Comparison of ENCODE assay signal across 30 cellular contexts in genomic region chr12:29944269-29945000, GRCh38.
DNase-seq lines count a peak whose midpoint lies in the region; ATAC-seq, FAIRE-seq and TF ChIP-seq lines count a peak whose summit lies in the region.
"Had no signal": no experiment of that assay in that cellular context is flagged by ENCODE, and none has a peak within 500 bp of the region (broad histone marks: within the 10 kb centered on the region; RNA-seq: fewer than 3 reads in every experiment).

No MANE protein-coding gene starts in this region.

- H3K27me3 ChIP-seq in bronchial epithelial cell (ENCODE audit: control insufficient read depth, insufficient read depth, low read length), result no peaks in the 10 kb centered on the region
- H3K27me3 ChIP-seq: cardiac muscle cell, colonic mucosa, Peyer's patch, SJSA1 had no signal

- H3K9me3 ChIP-seq in A549, result no peaks in the 10 kb centered on the region
- H3K9me3 ChIP-seq: colonic mucosa, Peyer's patch, SJSA1, thoracic aorta had no signal

- TF ChIP-seq CTCF in A549 (IDR thresholded peaks at IDR 0.05), result no peak
- no peak for TF ChIP-seq CTCF in bronchial epithelial cell (IDR thresholded peaks at IDR 0.05; ENCODE audit: insufficient read depth, low read length, severe bottlenecking)

- H3K4me3 ChIP-seq in A549 (no peak overlapping the region), bronchial epithelial cell (ENCODE audit: low read depth, low read length) (no peak overlapping the region)
- H3K4me3 ChIP-seq: cardiac muscle cell, colonic mucosa, mucosa of descending colon, Peyer's patch, SJSA1 had no signal

- CTCF ChIA-PET in A549 (lab: Yijun Ruan, JAX), result no interaction called here

- in situ Hi-C loops in G401 (cut with HindIII; ENCODE audit: low sequenced_read_pairs), result no loop called here

- FAIRE-seq in A549 (lab: Jason Lieb, UNC), result no peak
- no peak for FAIRE-seq in bronchial epithelial cell (lab: Jason Lieb, UNC)
- FAIRE-seq: GM19239 had no signal

- 1% methylated on average over 2 of the region's 2 CpGs for WGBS in A549 (ENCODE audit: missing lambda C conversion rate)

- DNase-seq in A549 (ENCODE audit: low read depth in 1 of 2, low spot score in 1 of 2), result no peak
- DNase-seq in HCEC 1CT, result peak; percentile 17
- DNase-seq in NCI-H774 (lab: John Stamatoyannopoulos, UW), result peak; percentile 39
- peak; percentile 6 for DNase-seq in bronchial epithelial cell (ENCODE audit: low read depth)
- no peak for DNase-seq in foreskin melanocyte
- no peak for DNase-seq in activated CD8-positive, alpha-beta memory T cell treated with anti-CD3 and anti-CD28 coated beads, Interleukin-2, amount 50 U/mL, for 4 hours
- DNase-seq in NCI-H1105 treated with DMSO at 0.1 percent for 48 hours (lab: John Stamatoyannopoulos, UW), result no peak
- no peak for DNase-seq in G401 (ENCODE audit: low spot score)
- DNase-seq: activated CD8-positive, alpha-beta memory T cell treated with anti-CD3 and anti-CD28 coated beads, Interleukin-2, amount 10 ng/mL, durations not matched to agents 7 days and 5 days; activated naive CD4-positive, alpha-beta T cell treated with Interleukin-2 at 50 U/mL for 16 hours; amniotic stem cell; CD8-positive, alpha-beta memory T cell; colonic mucosa; DMS79; effector memory CD8-positive, alpha-beta T cell; foreskin keratinocyte; GF-D8; H9; KBM-7; left cardiac atrium; mucosa of descending colon; NCI-H146; Peyer's patch; small intestine had no signal

- no peaks in the 10 kb centered on the region for H3K36me3 ChIP-seq in bronchial epithelial cell (ENCODE audit: control insufficient read depth, insufficient read depth, low read length)
- H3K36me3 ChIP-seq: cardiac muscle cell, colonic mucosa, Peyer's patch, SJSA1, thoracic aorta had no signal

- no peak overlapping the region for H3K4me2 ChIP-seq in A549

- TF ChIP-seq RAD21 in A549 (conservative IDR thresholded peaks at IDR 0.05 in 1 of 2, IDR thresholded peaks at IDR 0.05 in 1 of 2), result no peak

- no peak for ATAC-seq in A549
- ATAC-seq: activated CD8-positive, alpha-beta memory T cell treated with anti-CD3 and anti-CD28 coated beads, Interleukin-2, amount 10 ng/mL, durations not matched to agents 7 days and 5 days; effector memory CD8-positive, alpha-beta T cell; foreskin keratinocyte; left cardiac atrium; mucosa of descending colon; natural killer cell treated with Interleukin-12 subunit alpha and Interleukin-12 subunit beta and Interleukin-15 and Interleukin-18, amount 100 ng/mL, for 72 hours; WTC11 had no signal

- TF ChIP-seq EP300 in A549 (IDR thresholded peaks at IDR 0.05), result no peak

- no peaks in the 10 kb centered on the region for H3K4me1 ChIP-seq in A549
- H3K4me1 ChIP-seq: colonic mucosa, foreskin keratinocyte, Peyer's patch, SJSA1 had no signal

- no peak overlapping the region for H3K27ac ChIP-seq in A549
- H3K27ac ChIP-seq: cardiac muscle cell, colonic mucosa, foreskin keratinocyte, Peyer's patch, SJSA1 had no signal

- TF ChIP-seq POLR2A in A549 (IDR thresholded peaks at IDR 0.05; ENCODE audit: low read length), result no peak

- POLR2A ChIA-PET in A549 (lab: Yijun Ruan, JAX), result no interaction called here

TF ChIP-seq in A549, 52 proteins besides CTCF, POLR2A, EP300 and RAD21:
- TF ChIP-seq MAFK (IDR thresholded peaks at IDR 0.05; ENCODE audit: partially characterized antibody), result peak; percentile 53
- no peak for TF ChIP-seq NFE2L2 (conservative IDR thresholded peaks at IDR 0.05; ENCODE audit: low read length)
- TF ChIP-seq ATOH8 (CRISPR knock-in tag; IDR thresholded peaks at IDR 0.05; ENCODE audit: low read depth), result no peak
- TF ChIP-seq ZNF302 (CRISPR knock-in tag; IDR thresholded peaks at IDR 0.05), result no peak

Comparison
In these comparisons a context has a peak if more than half of its experiments do, and no peak if none do; other contexts are left out.
1. DNase-seq: peak in HCEC 1CT (single experiment), NCI-H774 (single experiment) and bronchial epithelial cell (single experiment); none in A549 (0 of 2), foreskin melanocyte (single experiment), activated CD8-positive, alpha-beta memory T cell treated with anti-CD3 and anti-CD28 coated beads, Interleukin-2, amount 50 U/mL, for 4 hours (single experiment), NCI-H1105 treated with DMSO at 0.1 percent for 48 hours (single experiment) and G401 (single experiment).